ENCODE assay signal across 9 cellular contexts in the genomic region with DNA sequence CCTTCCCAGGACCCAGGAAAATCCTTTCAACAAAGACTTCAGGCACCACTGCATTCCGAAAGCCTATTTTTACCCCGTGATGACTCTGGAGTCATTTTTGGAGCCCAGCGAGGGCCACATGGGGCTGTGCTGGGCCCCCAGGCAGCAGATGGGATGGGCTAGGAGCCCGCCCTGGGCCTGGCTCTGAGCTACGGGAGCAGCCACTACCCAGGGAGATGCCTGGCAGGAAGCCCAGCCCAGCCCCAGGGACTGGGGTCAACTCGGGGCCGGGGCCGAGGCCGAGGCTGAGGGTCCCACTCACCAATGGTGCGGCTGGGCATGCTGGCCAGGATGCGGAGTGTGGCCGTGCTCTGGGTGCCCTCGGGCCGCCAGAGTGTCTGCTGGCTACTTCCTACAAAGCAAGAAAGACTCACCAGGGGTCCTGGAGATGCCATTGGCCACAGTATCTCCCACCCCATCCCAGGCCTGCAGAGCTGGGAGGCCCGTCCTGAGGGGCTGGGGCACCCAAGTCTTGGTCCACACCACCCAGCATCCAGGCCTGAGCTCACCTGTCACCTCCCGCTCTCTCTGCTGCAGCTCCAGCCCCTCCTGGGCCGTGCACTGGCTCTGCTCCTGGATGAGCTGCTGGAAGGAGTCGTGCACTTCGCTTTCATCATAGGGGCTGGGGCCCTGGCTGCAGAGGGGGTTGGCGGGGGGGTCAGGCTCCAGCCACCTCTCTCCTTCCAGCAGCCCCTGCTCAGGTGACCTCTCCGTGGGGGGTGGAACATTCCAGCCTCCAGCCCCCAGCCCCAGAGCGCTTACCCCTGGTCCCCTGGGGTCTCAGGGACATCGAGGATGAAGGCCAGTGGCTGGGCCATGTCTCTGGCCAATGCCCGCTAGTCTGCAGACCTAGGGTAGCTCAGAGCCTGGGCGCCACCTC. TPM values are rescaled to one million over a fixed set of nuclear protein-coding genes. Genes with fewer than 3 reads are reported as not detected.
DNase-seq lines count a peak whose midpoint lies in the region; ATAC-seq and TF ChIP-seq lines count a peak whose summit lies in the region.
"Had no signal": no experiment of that assay in that cellular context is flagged by ENCODE, and none has a peak within 500 bp of the region (broad histone marks: within the 10 kb centered on the region; RNA-seq: fewer than 3 reads in every experiment).

No MANE protein-coding gene starts in this region.

- ATAC-seq in sciatic nerve (no peak), GM21737 (IDR thresholded peaks at IDR 0.05; ENCODE audit: unreplicated experiment) (no peak), HG03139 (IDR thresholded peaks at IDR 0.05; ENCODE audit: unreplicated experiment) (no peak)

- peak overlapping the region; percentile 86 for H3K27ac ChIP-seq in effector memory CD4-positive, alpha-beta T cell (ENCODE audit: insufficient read depth, low read length, poor library complexity, severe bottlenecking)

- H3K36me3 ChIP-seq in effector memory CD4-positive, alpha-beta T cell (ENCODE audit: control insufficient read depth, insufficient read depth, low read length) = peaks cover 46% of the 10 kb centered on the region

- no peaks in the 10 kb centered on the region for H3K27me3 ChIP-seq in effector memory CD4-positive, alpha-beta T cell (replicated peaks; ENCODE audit: control insufficient read depth, insufficient read depth, low read length, poor library complexity, severe bottlenecking)

- peak overlapping the region; percentile 97 for H3K4me3 ChIP-seq in effector memory CD4-positive, alpha-beta T cell (ENCODE audit: insufficient read depth, low read depth, low read length, poor library complexity, severe bottlenecking)

- TF ChIP-seq POLR2A in GM10847 (IDR thresholded peaks at IDR 0.05; ENCODE audit: extremely low read depth, insufficient read length) = peak; percentile 14

- no peaks in the 10 kb centered on the region for H3K9me3 ChIP-seq in effector memory CD4-positive, alpha-beta T cell (ENCODE audit: control insufficient read depth, low read length)

- intact Hi-C loops in sciatic nerve (cut with DNase I) = loop anchor here (10.0 kb wide), 1 partner anchor 239 kb away; a partner anchor contains a TSS

- peaks cover 83% of the 10 kb centered on the region for H3K4me1 ChIP-seq in effector memory CD4-positive, alpha-beta T cell (ENCODE audit: control insufficient read depth, insufficient read depth, low read length, poor library complexity, severe bottlenecking)

- peak; percentile 16 for DNase-seq in NCI-H446 treated with DMSO at 0.1 percent for 48 hours (lab: John Stamatoyannopoulos, UW)
- DNase-seq in effector memory CD4-positive, alpha-beta T cell = no peak
- DNase-seq in sciatic nerve (ENCODE audit: low spot score) = peak; percentile 68
- no peak for DNase-seq in GM19240 (ENCODE audit: insufficient read length, low spot score)
- no peak for DNase-seq in iPS-NIHi7 (ENCODE audit: extremely low spot score)
- DNase-seq: NCI-H2081 treated with DMSO at 0.1 percent for 48 hours had no signal

RNA-seq across cellular contexts. Expression of a gene that starts 2.3 kb away (rescaled TPM):
- total RNA-seq in sciatic nerve = 95.0 TPM

RNA-seq across cellular contexts. Expression of a gene that starts 4.3 kb away (rescaled TPM):
- 12.5 TPM for total RNA-seq in sciatic nerve

RNA-seq across cellular contexts. Expression of a gene that starts 19.9 kb away (rescaled TPM):
- total RNA-seq in sciatic nerve = 0.71 TPM

RNA-seq across cellular contexts. Expression of a gene that starts 42.1 kb away (rescaled TPM):
- total RNA-seq in sciatic nerve = 73.6 TPM

Comparison
In these comparisons a context has a peak if more than half of its experiments do, and no peak if none do; other contexts are left out.
1. DNase-seq: peak in NCI-H446 treated with DMSO at 0.1 percent for 48 hours (single experiment) and sciatic nerve (single experiment); none in effector memory CD4-positive, alpha-beta T cell (0 of 3), GM19240 (single experiment) and iPS-NIHi7 (single experiment).